Comparison of ENCODE assay signal across 28 cellular contexts in the genomic region with DNA sequence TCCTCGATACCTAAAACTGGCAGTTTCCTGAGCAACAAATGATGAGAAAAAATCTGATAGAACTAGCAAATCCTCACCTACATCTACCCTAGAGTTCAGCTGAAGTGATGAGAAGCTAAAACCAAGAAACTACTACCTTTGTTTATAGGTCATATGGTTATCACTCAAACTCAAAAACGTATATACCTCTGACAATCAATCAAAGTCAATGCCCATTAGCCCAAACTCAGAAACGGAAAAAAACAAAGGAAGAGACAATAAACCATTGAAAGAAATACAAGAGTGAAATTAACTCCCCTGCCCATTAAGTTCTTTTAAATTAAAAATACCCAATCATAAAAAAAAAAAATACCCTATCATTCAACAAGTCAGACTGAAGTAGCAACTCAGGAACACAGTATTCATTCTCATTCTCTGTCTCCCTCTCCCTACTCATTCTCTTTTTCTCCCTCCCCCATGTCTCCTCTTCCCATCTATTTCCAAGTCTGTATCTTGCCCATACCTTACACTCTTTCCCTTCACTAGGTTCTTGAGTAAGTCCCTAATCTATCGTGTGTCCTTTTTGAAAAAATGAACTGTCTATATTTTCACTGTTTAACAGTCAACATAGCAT.
"Had no signal": no experiment of that assay in that cellular context is flagged by ENCODE, and none has a peak within 500 bp of the region (broad histone marks: within the 10 kb centered on the region; RNA-seq: fewer than 3 reads in every experiment).

No MANE protein-coding gene starts in this region.

- H3K4me3 Mint-ChIP-seq: activated B cell treated with CpG ODN at 0.5 μM for 24 hours; activated CD4-positive, alpha-beta T cell treated with anti-CD3 and anti-CD28 coated beads, Interleukin-2, amount 10 ng/mL, durations not matched to agents 24 days and 14 days; activated CD8-positive, alpha-beta memory T cell treated with anti-CD3 and anti-CD28 coated beads, Interleukin-2, amount 10 ng/mL, durations not matched to agents 7 days and 5 days; activated naive CD4-positive, alpha-beta T cell treated with anti-CD3 and anti-CD28 coated beads, Interleukin-2, amount 50 U/mL, for 24 hours; activated T-cell treated with anti-CD3 and anti-CD28 coated beads, Interleukin-2, amount 50 U/mL, for 24 hours; activated T-helper 1 cell treated with anti-CD3 and anti-CD28 coated beads, Interleukin-12 subunit alpha, Interleukin-12 subunit beta, Interleukin-2, Interleukin-4 antibody, amounts not matched to agents 30 ng/mL and 10 ng/mL and 1 ng/mL, durations not matched to agents 14 hours and 24 hours and 36 hours; central memory CD8-positive, alpha-beta T cell; T-cell had no signal

- ATAC-seq: activated CD8-positive, alpha-beta memory T cell treated with anti-CD3 and anti-CD28 coated beads, Interleukin-2, amount 10 ng/mL, durations not matched to agents 7 days and 5 days; body of pancreas; Panc1; Right ventricle myocardium inferior; T-cell had no signal

- H3K27ac ChIP-seq: body of pancreas, SK-N-MC had no signal

- H3K9me3 Mint-ChIP-seq: activated B cell treated with CpG ODN at 0.5 μM for 24 hours; activated CD4-positive, alpha-beta T cell treated with anti-CD3 and anti-CD28 coated beads, Interleukin-2, amount 10 ng/mL, durations not matched to agents 24 days and 14 days; activated T-helper 1 cell treated with anti-CD3 and anti-CD28 coated beads, Interleukin-12 subunit alpha, Interleukin-12 subunit beta, Interleukin-2, Interleukin-4 antibody, amounts not matched to agents 30 ng/mL and 10 ng/mL and 1 ng/mL, durations not matched to agents 14 hours and 24 hours and 36 hours; central memory CD8-positive, alpha-beta T cell had no signal

- H3K4me1 Mint-ChIP-seq: activated CD4-positive, alpha-beta T cell treated with anti-CD3 and anti-CD28 coated beads, Interleukin-2, amount 10 ng/mL, durations not matched to agents 24 days and 14 days; activated CD8-positive, alpha-beta memory T cell treated with anti-CD3 and anti-CD28 coated beads, Interleukin-2, amount 10 ng/mL, durations not matched to agents 7 days and 5 days; activated naive CD4-positive, alpha-beta T cell treated with anti-CD3 and anti-CD28 coated beads, Interleukin-2, amount 50 U/mL, for 24 hours; central memory CD8-positive, alpha-beta T cell; T-cell had no signal

- DNase-seq: activated B cell treated with CpG ODN at 0.5 μM for 24 hours; activated CD4-positive, alpha-beta T cell treated with anti-CD3 and anti-CD28 coated beads for 1 hour; activated CD4-positive, alpha-beta T cell treated with anti-CD3 and anti-CD28 coated beads, Interleukin-2, amount 10 ng/mL, durations not matched to agents 24 days and 14 days; activated CD4-positive, alpha-beta T cell treated with anti-CD3 and anti-CD28 coated beads, Interleukin-2, amount 50 U/mL, for 48 hours; activated CD8-positive, alpha-beta memory T cell treated with anti-CD3 and anti-CD28 coated beads, Interleukin-2, amount 10 ng/mL, durations not matched to agents 7 days and 5 days; activated effector memory CD4-positive, alpha-beta T cell treated with Interleukin-2 at 50 U/mL for 16 hours; activated naive CD4-positive, alpha-beta T cell; activated T-cell treated with anti-CD3 and anti-CD28 coated beads, Interleukin-2, amount 50 U/mL, for 24 hours; aorta; body of pancreas; NCI-H1048; NCI-H1930; NCI-H2107; NCI-H2171 treated with DMSO at 0.1 percent for 48 hours; NCI-H226; NCI-H526 treated with DMSO at 0.1 percent for 48 hours; NCI-H82; OCI-M1; RPMI8226; T-cell; T-helper 2 cell; T1000 had no signal

- H3K36me3 Mint-ChIP-seq: activated CD8-positive, alpha-beta memory T cell treated with anti-CD3 and anti-CD28 coated beads, Interleukin-2, amount 10 ng/mL, durations not matched to agents 7 days and 5 days; T-cell had no signal

- H3K9me3 ChIP-seq: body of pancreas had no signal

- H3K27ac Mint-ChIP-seq: activated B cell treated with CpG ODN at 0.5 μM for 24 hours; activated CD4-positive, alpha-beta T cell treated with anti-CD3 and anti-CD28 coated beads, Interleukin-2, amount 10 ng/mL, durations not matched to agents 24 days and 14 days; activated CD8-positive, alpha-beta memory T cell treated with anti-CD3 and anti-CD28 coated beads, Interleukin-2, amount 10 ng/mL, durations not matched to agents 7 days and 5 days; activated naive CD4-positive, alpha-beta T cell treated with anti-CD3 and anti-CD28 coated beads, Interleukin-2, amount 50 U/mL, for 24 hours; activated T-cell treated with anti-CD3 and anti-CD28 coated beads, Interleukin-2, amount 50 U/mL, for 24 hours; activated T-helper 1 cell treated with anti-CD3 and anti-CD28 coated beads, Interleukin-12 subunit alpha, Interleukin-12 subunit beta, Interleukin-2, Interleukin-4 antibody, amounts not matched to agents 30 ng/mL and 10 ng/mL and 1 ng/mL, durations not matched to agents 14 hours and 24 hours and 36 hours; T-cell had no signal

- H3K4me3 ChIP-seq: body of pancreas, SK-N-MC had no signal

- H3K27me3 ChIP-seq: body of pancreas had no signal
